Comparison of ENCODE assay signal across 13 cellular contexts in genomic region chr1:92317836-92318493, GRCh38. TPM values are rescaled to one million over a fixed set of nuclear protein-coding genes. Genes with fewer than 3 reads are reported as not detected.
DNase-seq lines count a peak whose midpoint lies in the region; ATAC-seq and TF ChIP-seq lines count a peak whose summit lies in the region.
"Had no signal": no experiment of that assay in that cellular context is flagged by ENCODE, and none has a peak within 500 bp of the region (broad histone marks: within the 10 kb centered on the region; RNA-seq: fewer than 3 reads in every experiment).

No MANE protein-coding gene starts in this region.

- no peaks in the 10 kb centered on the region for H3K9me3 ChIP-seq in CD8-positive, alpha-beta memory T cell (ENCODE audit: low read length)
- no peaks in the 10 kb centered on the region for H3K9me3 ChIP-seq in gastrocnemius medialis

- peaks cover 54 to 66% (median 62%) of the 10 kb centered on the region in 3 donors for H3K4me1 Mint-ChIP-seq in CD8-positive, alpha-beta memory T cell
- H3K4me1 Mint-ChIP-seq in activated CD4-positive, alpha-beta memory T cell treated with anti-CD3 and anti-CD28 coated beads, Interleukin-2, amount 10 ng/mL, durations not matched to agents 7 days and 5 days = peaks cover 67% of the 10 kb centered on the region

- CTCF ChIA-PET in CD8-positive, alpha-beta memory T cell (lab: Charles Lee) = interaction anchor here (0.8 to 5.3 kb wide), 2 partner anchors 22 to 167 kb away, joined by 3 to 63 read pairs; partner anchors contain the start of gene GFI1
- CTCF ChIA-PET in activated CD4-positive, alpha-beta memory T cell treated with anti-CD3 and anti-CD28 coated beads, Interleukin-2, amount 10 ng/mL, durations not matched to agents 7 days and 5 days (lab: Charles Lee) = interaction anchor here (0.6 to 7.5 kb wide), 7 partner anchors 10 to 167 kb away, joined by 3 to 89 read pairs (median 5); partner anchors contain the start of genes GFI1, GLMN and RPAP2

- no peak for ATAC-seq in gastrocnemius medialis

- no peak overlapping the region for H3K4me3 ChIP-seq in CD8-positive, alpha-beta memory T cell (ENCODE audit: low read length)
- H3K4me3 ChIP-seq in GM12865 (ENCODE audit: low read depth, low read length) (no peak overlapping the region), gastrocnemius medialis (no peak overlapping the region)

- H3K36me3 ChIP-seq in CD8-positive, alpha-beta memory T cell (ENCODE audit: insufficient read depth, low read length) = no peaks in the 10 kb centered on the region
- peaks cover 0 to 22% of the 10 kb centered on the region in 2 donors for H3K36me3 ChIP-seq in gastrocnemius medialis

- peak overlapping the region; percentile 79 to 97 (median 85) for H3K27ac Mint-ChIP-seq in CD8-positive, alpha-beta memory T cell
- H3K27ac Mint-ChIP-seq in activated CD4-positive, alpha-beta memory T cell treated with anti-CD3 and anti-CD28 coated beads, Interleukin-2, amount 10 ng/mL, durations not matched to agents 7 days and 5 days = peak overlapping the region; percentile 85
- H3K27ac Mint-ChIP-seq: memory B cell had no signal

- in situ Hi-C loops in gastrocnemius medialis (cut with MboI; ENCODE audit: low sequenced_read_pairs in 4 of 4) = loop anchor here in 3 of 4 donors (25.0 kb wide), 2 partner anchors 294 to 494 kb away; no protein-coding TSS in a partner anchor

- no peaks in the 10 kb centered on the region for H3K27me3 ChIP-seq in CD8-positive, alpha-beta memory T cell (ENCODE audit: insufficient read depth, low read length, poor library complexity, severe bottlenecking)
- no peaks in the 10 kb centered on the region for H3K27me3 ChIP-seq in gastrocnemius medialis

- POLR2A ChIA-PET in CD8-positive, alpha-beta memory T cell (lab: Charles Lee) = interaction anchor here (0.6 to 3.3 kb wide), 3 partner anchors 16 to 168 kb away, joined by 3 to 21 read pairs (median 4); partner anchors contain the start of genes GFI1, GLMN and RPAP2
- POLR2A ChIA-PET in activated CD4-positive, alpha-beta memory T cell treated with anti-CD3 and anti-CD28 coated beads, Interleukin-2, amount 10 ng/mL, durations not matched to agents 7 days and 5 days (lab: Charles Lee) = interaction anchor here (0.7 to 12.3 kb wide), 15 partner anchors 9 to 267 kb away, joined by 3 to 306 read pairs (median 4); partner anchors contain the start of genes GFI1, GLMN and RPAP2

- H3K36me3 Mint-ChIP-seq in CD8-positive, alpha-beta memory T cell = peaks cover 6 to 12% (median 6%) of the 10 kb centered on the region in 3 donors
- H3K36me3 Mint-ChIP-seq in activated CD4-positive, alpha-beta memory T cell treated with anti-CD3 and anti-CD28 coated beads, Interleukin-2, amount 10 ng/mL, durations not matched to agents 7 days and 5 days (ENCODE audit: low read depth) = peaks cover 41% of the 10 kb centered on the region

- TF ChIP-seq POLR2A in gastrocnemius medialis (IDR thresholded peaks at IDR 0.05) = no peak

- peaks cover 56% of the 10 kb centered on the region for H3K4me1 ChIP-seq in CD8-positive, alpha-beta memory T cell (ENCODE audit: insufficient read depth, low read length)
- no peaks in the 10 kb centered on the region for H3K4me1 ChIP-seq in gastrocnemius medialis

- DNase-seq in CD8-positive, alpha-beta memory T cell = peak in 3 of 5 donors; percentile 8 to 53 (median 44)
- DNase-seq in GM12865 (ENCODE audit: low read depth) (peak; percentile 23), glomerular endothelial cell (ENCODE audit: extremely low read depth, low read depth, low spot score) (peak; percentile 70), pons (ENCODE audit: low spot score) (no peak), gastrocnemius medialis (no peak), NK-92 (lab: John Stamatoyannopoulos, UW; ENCODE audit: unreplicated experiment) (no peak)
- DNase-seq in activated CD4-positive, alpha-beta memory T cell treated with anti-CD3 and anti-CD28 coated beads, Interleukin-2, amount 10 ng/mL, durations not matched to agents 7 days and 5 days = peak; percentile 36
- DNase-seq: activated effector memory CD4-positive, alpha-beta T cell treated with Interleukin-2 at 50 U/mL for 16 hours; cerebellar nuclear complex; NCI-H2081 treated with DMSO at 0.1 percent for 48 hours; NK-92 treated with Interleukin-12 subunit alpha and Interleukin-12 subunit beta, amount 100 ng/mL, for 24 hours; nucleus accumbens had no signal

- no peaks in the 10 kb centered on the region for H3K9me3 Mint-ChIP-seq in CD8-positive, alpha-beta memory T cell
- H3K9me3 Mint-ChIP-seq in activated CD4-positive, alpha-beta memory T cell treated with anti-CD3 and anti-CD28 coated beads, Interleukin-2, amount 10 ng/mL, durations not matched to agents 7 days and 5 days = no peaks in the 10 kb centered on the region
- H3K9me3 Mint-ChIP-seq: memory B cell had no signal

- no peak for TF ChIP-seq CTCF in GM12865 (IDR thresholded peaks at IDR 0.05; ENCODE audit: insufficient read depth, low read depth, low read length, missing control alignments)
- TF ChIP-seq CTCF in gastrocnemius medialis (IDR thresholded peaks at IDR 0.05 in 4 of 5, conservative IDR thresholded peaks at IDR 0.05 in 1 of 5) = no peak

- H3K27me3 Mint-ChIP-seq in CD8-positive, alpha-beta memory T cell = no peaks in the 10 kb centered on the region
- H3K27me3 Mint-ChIP-seq in activated CD4-positive, alpha-beta memory T cell treated with anti-CD3 and anti-CD28 coated beads, Interleukin-2, amount 10 ng/mL, durations not matched to agents 7 days and 5 days = no peaks in the 10 kb centered on the region
- H3K27me3 Mint-ChIP-seq: memory B cell had no signal

- peak overlapping the region; percentile 38 to 74 (median 66) for H3K4me3 Mint-ChIP-seq in CD8-positive, alpha-beta memory T cell
- peak overlapping the region; percentile 25 for H3K4me3 Mint-ChIP-seq in activated CD4-positive, alpha-beta memory T cell treated with anti-CD3 and anti-CD28 coated beads, Interleukin-2, amount 10 ng/mL, durations not matched to agents 7 days and 5 days
- H3K4me3 Mint-ChIP-seq: memory B cell had no signal

- intact Hi-C loops in gastrocnemius medialis (cut with DNase I; ENCODE audit: low total_unique reads) = no loop called here

- H3K27ac ChIP-seq in CD8-positive, alpha-beta memory T cell (ENCODE audit: low read depth, low read length) = no peak overlapping the region
- H3K27ac ChIP-seq in gastrocnemius medialis = no peak overlapping the region

RNA-seq across cellular contexts. Expression of gene RPAP2, which starts 19.1 kb away (rescaled TPM):
- 10 to 100 TPM; 38.6 to 40.7 TPM for total RNA-seq in CD8-positive, alpha-beta memory T cell
- polyA plus RNA-seq in CD8-positive, alpha-beta memory T cell = 30.8 TPM
- 10 to 100 TPM; 31.6 to 36.5 TPM for total RNA-seq in activated CD4-positive, alpha-beta memory T cell treated with anti-CD3 and anti-CD28 coated beads, Interleukin-2, amount 10 ng/mL, durations not matched to agents 7 days and 5 days
- total RNA-seq in glomerular endothelial cell (6.8 and 10.3 TPM in 2 replicates), gastrocnemius medialis (10 to 100 TPM; 11.4 to 19.1 (median 14.7) TPM)

RNA-seq across cellular contexts. Expression of gene GLMN, which starts 19.2 kb away (rescaled TPM):
- total RNA-seq in CD8-positive, alpha-beta memory T cell = 10 to 100 TPM; 20.1 TPM
- 11.1 TPM for polyA plus RNA-seq in CD8-positive, alpha-beta memory T cell
- 10 to 100 TPM; 18.2 to 18.7 TPM for total RNA-seq in activated CD4-positive, alpha-beta memory T cell treated with anti-CD3 and anti-CD28 coated beads, Interleukin-2, amount 10 ng/mL, durations not matched to agents 7 days and 5 days
- total RNA-seq in glomerular endothelial cell (9.0 and 11.7 TPM in 2 replicates), gastrocnemius medialis (1 to 10 TPM; 2.6 to 9.5 (median 5.2) TPM)

Comparison
In these comparisons a context has a peak if more than half of its experiments do, and no peak if none do; other contexts are left out.
1. DNase-seq: peak in CD8-positive, alpha-beta memory T cell (3 of 5), GM12865 (single experiment), activated CD4-positive, alpha-beta memory T cell treated with anti-CD3 and anti-CD28 coated beads, Interleukin-2, amount 10 ng/mL, durations not matched to agents 7 days and 5 days (single experiment) and glomerular endothelial cell (single experiment); none in pons (single experiment), gastrocnemius medialis (0 of 2) and NK-92 (single experiment).